In the genomic region with DNA sequence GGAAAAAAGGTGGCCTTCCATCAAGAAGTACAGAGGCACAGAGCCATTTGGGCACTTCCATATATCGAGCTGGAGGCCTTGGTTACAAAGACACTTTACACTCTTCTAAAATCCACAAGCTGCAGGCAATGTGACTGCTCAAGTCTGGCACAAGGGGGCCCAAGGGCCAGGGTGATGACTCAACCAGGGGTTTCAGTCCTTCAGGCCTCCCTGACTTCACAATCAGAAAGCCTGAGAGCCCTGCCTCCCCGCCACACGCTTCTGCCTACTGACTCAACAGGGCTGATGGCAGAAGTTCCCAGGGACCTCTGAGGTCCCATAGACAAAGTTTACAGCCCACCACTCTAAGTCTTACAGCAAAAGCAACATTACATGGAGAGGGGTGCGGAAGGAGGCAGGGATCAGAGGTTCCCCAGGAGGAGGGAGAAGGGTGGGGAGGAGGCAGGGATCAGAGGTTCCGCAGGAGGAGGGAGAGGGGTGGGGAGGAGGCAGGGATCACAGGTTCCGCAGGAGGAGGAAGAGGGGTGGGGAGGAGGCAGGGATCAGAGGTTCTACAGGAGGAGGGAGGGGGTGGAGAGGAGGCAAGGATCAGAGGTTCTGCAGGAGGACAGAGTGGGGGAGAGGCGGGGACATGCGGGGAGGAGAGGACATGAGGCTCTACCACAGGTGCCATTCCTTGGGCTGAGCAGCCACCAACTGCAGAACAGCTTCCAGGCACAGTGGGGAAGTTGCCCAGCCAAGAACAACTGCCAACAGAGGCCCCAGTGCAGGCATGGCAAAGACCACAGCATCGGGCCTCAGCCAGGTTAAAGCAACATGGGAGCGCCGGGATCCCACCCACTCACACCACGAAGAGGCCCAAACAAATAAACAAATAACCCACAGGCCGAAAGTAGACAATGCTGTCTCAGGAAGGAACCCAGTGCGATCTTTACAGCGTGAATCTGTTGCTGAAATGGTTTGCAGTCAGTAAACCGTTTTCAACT, we compare ENCODE assay signal across 7 cellular contexts. TPM values are rescaled to one million over a fixed set of nuclear protein-coding genes. Genes with fewer than 3 reads are reported as not detected.
A peak's percentile ranks its signal among the peaks of the same experiment; 100 is the strongest.
DNase-seq lines count a peak whose midpoint lies in the region; ATAC-seq and TF ChIP-seq lines count a peak whose summit lies in the region.

No MANE protein-coding gene starts in this region.

- H3K9me3 ChIP-seq in uterus: no peaks in the 10 kb centered on the region

- H3K27me3 ChIP-seq in dorsolateral prefrontal cortex (no peaks in the 10 kb centered on the region), uterus (no peaks in the 10 kb centered on the region)

- ATAC-seq in HG02852 (IDR thresholded peaks at IDR 0.05; ENCODE audit: unreplicated experiment): peak; percentile 99
- ATAC-seq in stimulated activated naive CD8-positive, alpha-beta T cell treated with anti-CD3 and anti-CD28 coated beads, Interleukin-15, Interleukin-2, amounts not matched to agents 100 U/mL and 50 U/mL, for 24 hours: peak; percentile 95

- DNase-seq in GM19238 (ENCODE audit: insufficient read length, low spot score) (peak; percentile 68), SIG-M5 (lab: John Stamatoyannopoulos, UW) (peak; percentile 65), epithelial cell of proximal tubule (ENCODE audit: low read depth) (peak; percentile 6), dorsolateral prefrontal cortex (no peak), uterus (no peak)
- DNase-seq in stimulated activated naive CD8-positive, alpha-beta T cell treated with anti-CD3 and anti-CD28 coated beads, Interleukin-15, Interleukin-2, amounts not matched to agents 100 U/mL and 50 U/mL, for 24 hours: peak; percentile 69

- intact Hi-C loops in dorsolateral prefrontal cortex (cut with DNase I) (no loop called here), uterus (cut with DNase I; ENCODE audit: low total_unique reads) (no loop called here)

- H3K4me3 ChIP-seq in epithelial cell of proximal tubule (ENCODE audit: low read depth, low read length) (no peak overlapping the region), dorsolateral prefrontal cortex (no peak overlapping the region), uterus (no peak overlapping the region)

- TF ChIP-seq CTCF in epithelial cell of proximal tubule (conservative IDR thresholded peaks at IDR 0.05; ENCODE audit: low read depth, low read length): peak; percentile 35
- TF ChIP-seq CTCF in dorsolateral prefrontal cortex (IDR thresholded peaks at IDR 0.05 in 54 of 56, conservative IDR thresholded peaks at IDR 0.05 in 2 of 56; ENCODE audit: low read depth in 1 of 56, partially characterized antibody in 56 of 56): no peak
- no peak for TF ChIP-seq CTCF in uterus (IDR thresholded peaks at IDR 0.05)

- H3K27ac ChIP-seq in dorsolateral prefrontal cortex: no peak overlapping the region
- H3K27ac ChIP-seq in uterus: no peak overlapping the region

- no peak for TF ChIP-seq POLR2A in uterus (IDR thresholded peaks at IDR 0.05)

- H3K4me1 ChIP-seq in uterus: no peaks in the 10 kb centered on the region

- no peaks in the 10 kb centered on the region for H3K36me3 ChIP-seq in uterus

RNA-seq across cellular contexts. Expression of a gene that starts 52.0 kb away (rescaled TPM):
- total RNA-seq in epithelial cell of proximal tubule (41.5 and 48.5 TPM in 2 replicates), dorsolateral prefrontal cortex (100 to 1,000 TPM in 1 of 120 experiments, 10 to 100 TPM in 119; 36.0 to 104 (median 59.3) TPM), uterus (10 to 100 TPM in 2 of 4 donors, 1 to 10 TPM in 2; 4.1 to 39.0 (median 10.8) TPM)

Comparison
In these comparisons a context has a peak if more than half of its experiments do, and no peak if none do; other contexts are left out.
1. DNase-seq: peak in GM19238 (single experiment), SIG-M5 (single experiment), epithelial cell of proximal tubule (single experiment) and stimulated activated naive CD8-positive, alpha-beta T cell treated with anti-CD3 and anti-CD28 coated beads, Interleukin-15, Interleukin-2, amounts not matched to agents 100 U/mL and 50 U/mL, for 24 hours (single experiment); none in dorsolateral prefrontal cortex (0 of 10) and uterus (0 of 2).